Comparison of ENCODE assay signal across 21 cellular contexts in the genomic region with DNA sequence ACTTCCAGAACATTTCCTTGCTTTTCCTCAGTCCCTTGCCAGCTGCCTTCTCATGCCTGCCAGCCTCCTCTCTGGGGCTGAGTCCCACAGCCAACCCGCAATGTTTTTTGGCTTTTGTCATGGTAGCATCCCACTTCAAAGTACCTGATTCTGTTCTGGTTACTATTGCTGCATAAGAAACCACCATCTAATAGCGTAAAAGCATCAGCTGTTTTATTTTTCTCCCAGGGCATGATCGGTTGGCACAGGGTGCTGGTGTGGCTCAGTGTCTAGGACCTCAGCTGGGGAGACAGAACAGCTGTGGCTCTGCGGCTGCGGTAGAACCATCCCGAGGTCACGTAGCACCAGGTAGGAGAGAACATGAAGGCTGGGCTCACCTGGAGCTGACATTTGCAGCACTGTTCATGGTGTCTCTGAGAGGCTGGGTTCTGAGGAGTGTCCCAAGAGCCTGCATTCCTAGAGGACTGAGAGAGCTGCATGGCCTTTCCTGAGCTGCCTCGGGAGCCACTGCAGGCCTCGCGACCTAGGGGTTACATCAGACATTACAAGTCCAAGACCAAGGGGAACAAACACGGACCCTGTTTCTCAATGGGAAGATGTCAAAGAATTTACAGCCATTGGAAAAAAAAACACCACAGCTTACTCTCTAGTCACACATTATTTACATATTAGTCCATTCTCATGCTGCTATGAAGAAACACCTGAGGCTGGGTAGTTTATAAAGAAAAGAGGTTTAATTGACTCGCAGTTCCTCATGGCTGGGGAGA. TPM values are rescaled to one million over a fixed set of nuclear protein-coding genes. Genes with fewer than 3 reads are reported as not detected.
DNase-seq lines count a peak whose midpoint lies in the region; ATAC-seq lines count a peak whose summit lies in the region.
"Had no signal": no experiment of that assay in that cellular context is flagged by ENCODE, and none has a peak within 500 bp of the region (broad histone marks: within the 10 kb centered on the region; RNA-seq: fewer than 3 reads in every experiment).

No MANE protein-coding gene starts in this region.

- peak overlapping the region; percentile 28 for H3K4me3 Mint-ChIP-seq in activated naive CD4-positive, alpha-beta T cell treated with anti-CD3 and anti-CD28 coated beads for 36 hours
- peak overlapping the region; percentile 70 to 73 for H3K4me3 Mint-ChIP-seq in stimulated activated naive CD8-positive, alpha-beta T cell treated with anti-CD3 and anti-CD28 coated beads, Interleukin-15, amount 100 ng/mL, for 72 hours
- H3K4me3 Mint-ChIP-seq: stimulated activated memory B cell treated with anti-CD40 and anti-IgM and Interleukin-4, amounts not matched to agents 10 μg/mL and 1 μg/mL and 100 μg/mL, for 72 hours; T-helper 1 cell treated with Interleukin-12 subunit alpha and Interleukin-12 subunit beta and Interleukin-4 antibody, amounts not matched to agents 30 μg/mL and 1 μg/mL, for 36 hours had no signal

- peaks cover 13% of the 10 kb centered on the region for H3K9me3 Mint-ChIP-seq in activated naive CD4-positive, alpha-beta T cell treated with anti-CD3 and anti-CD28 coated beads for 36 hours
- H3K9me3 Mint-ChIP-seq in stimulated activated naive CD8-positive, alpha-beta T cell treated with anti-CD3 and anti-CD28 coated beads, Interleukin-15, amount 100 ng/mL, for 72 hours, result peaks cover 5 to 19% of the 10 kb centered on the region in 2 donors

- ATAC-seq in stimulated activated naive CD8-positive, alpha-beta T cell treated with anti-CD3 and anti-CD28 coated beads, Interleukin-15, amount 100 ng/mL, for 72 hours, result peak; percentile 75
- ATAC-seq: left lung; Right ventricle myocardium inferior; stimulated activated memory B cell treated with anti-CD40 and anti-IgM and Interleukin-4, amounts not matched to agents 10 μg/mL and 1 μg/mL and 100 μg/mL, for 72 hours had no signal

- H3K36me3 ChIP-seq in effector memory CD4-positive, alpha-beta T cell (ENCODE audit: control insufficient read depth, insufficient read depth, low read length), result no peaks in the 10 kb centered on the region
- H3K36me3 ChIP-seq: adrenal gland, esophagus squamous epithelium, left lung, WERI-Rb-1 had no signal

- H3K4me1 ChIP-seq in effector memory CD4-positive, alpha-beta T cell (ENCODE audit: control insufficient read depth, insufficient read depth, low read length, poor library complexity, severe bottlenecking), result peaks cover 15% of the 10 kb centered on the region
- H3K4me1 ChIP-seq: adrenal gland, esophagus squamous epithelium had no signal

- peak; percentile 43 for DNase-seq in activated naive CD4-positive, alpha-beta T cell treated with anti-CD3 and anti-CD28 coated beads for 36 hours
- no peak for DNase-seq in activated naive CD4-positive, alpha-beta T cell (lab: John Stamatoyannopoulos, UW)
- DNase-seq in MV-4-11 (lab: John Stamatoyannopoulos, UW) (peak; percentile 58), NCI-H1048 (lab: John Stamatoyannopoulos, UW) (no peak), Kasumi-1 (lab: John Stamatoyannopoulos, UW) (no peak)
- DNase-seq in effector memory CD4-positive, alpha-beta T cell, result no peak
- peak in 1 of 2 donors; percentile 34 for DNase-seq in stimulated activated naive CD8-positive, alpha-beta T cell treated with anti-CD3 and anti-CD28 coated beads, Interleukin-15, amount 100 ng/mL, for 72 hours
- DNase-seq: adrenal gland, COR-L47, esophagus squamous epithelium, H7, KG1, left lung, midbrain, NCI-H1092 treated with DMSO at 0.1 percent for 48 hours, NCI-H526, occipital lobe, WERI-Rb-1 had no signal

- peak overlapping the region; percentile 82 for H3K27ac Mint-ChIP-seq in activated naive CD4-positive, alpha-beta T cell treated with anti-CD3 and anti-CD28 coated beads for 36 hours
- H3K27ac Mint-ChIP-seq in stimulated activated naive CD8-positive, alpha-beta T cell treated with anti-CD3 and anti-CD28 coated beads, Interleukin-15, amount 100 ng/mL, for 72 hours, result peak overlapping the region; percentile 87 to 90
- H3K27ac Mint-ChIP-seq: stimulated activated memory B cell treated with anti-CD40 and anti-IgM and Interleukin-4, amounts not matched to agents 10 μg/mL and 1 μg/mL and 100 μg/mL, for 72 hours; T-helper 1 cell treated with Interleukin-12 subunit alpha and Interleukin-12 subunit beta and Interleukin-4 antibody, amounts not matched to agents 30 μg/mL and 1 μg/mL, for 36 hours had no signal

- H3K27ac ChIP-seq in effector memory CD4-positive, alpha-beta T cell (ENCODE audit: insufficient read depth, low read length, poor library complexity, severe bottlenecking), result peak overlapping the region; percentile 39
- H3K27ac ChIP-seq: adrenal gland, esophagus squamous epithelium, WERI-Rb-1 had no signal

- H3K27me3 Mint-ChIP-seq in activated naive CD4-positive, alpha-beta T cell treated with anti-CD3 and anti-CD28 coated beads for 36 hours (ENCODE audit: low read depth), result no peaks in the 10 kb centered on the region
- no peaks in the 10 kb centered on the region for H3K27me3 Mint-ChIP-seq in stimulated activated naive CD8-positive, alpha-beta T cell treated with anti-CD3 and anti-CD28 coated beads, Interleukin-15, amount 100 ng/mL, for 72 hours

- H3K4me3 ChIP-seq in effector memory CD4-positive, alpha-beta T cell (ENCODE audit: insufficient read depth, low read depth, low read length, poor library complexity, severe bottlenecking), result no peak overlapping the region
- H3K4me3 ChIP-seq: adrenal gland, esophagus squamous epithelium, left lung had no signal

- H3K27me3 ChIP-seq in effector memory CD4-positive, alpha-beta T cell (replicated peaks; ENCODE audit: control insufficient read depth, insufficient read depth, low read length, poor library complexity, severe bottlenecking), result no peaks in the 10 kb centered on the region
- H3K27me3 ChIP-seq: adrenal gland, left lung had no signal

- peaks cover 10% of the 10 kb centered on the region for H3K36me3 Mint-ChIP-seq in activated naive CD4-positive, alpha-beta T cell treated with anti-CD3 and anti-CD28 coated beads for 36 hours (ENCODE audit: low read depth)
- H3K36me3 Mint-ChIP-seq: stimulated activated memory B cell treated with anti-CD40 and anti-IgM and Interleukin-4, amounts not matched to agents 10 μg/mL and 1 μg/mL and 100 μg/mL, for 72 hours had no signal

- peaks cover 54% of the 10 kb centered on the region for H3K4me1 Mint-ChIP-seq in activated naive CD4-positive, alpha-beta T cell treated with anti-CD3 and anti-CD28 coated beads for 36 hours (ENCODE audit: low read depth)
- peaks cover 70% of the 10 kb centered on the region for H3K4me1 Mint-ChIP-seq in stimulated activated naive CD8-positive, alpha-beta T cell treated with anti-CD3 and anti-CD28 coated beads, Interleukin-15, amount 100 ng/mL, for 72 hours
- H3K4me1 Mint-ChIP-seq: stimulated activated memory B cell treated with anti-CD40 and anti-IgM and Interleukin-4, amounts not matched to agents 10 μg/mL and 1 μg/mL and 100 μg/mL, for 72 hours had no signal

- CTCF ChIA-PET in activated naive CD4-positive, alpha-beta T cell treated with anti-CD3 and anti-CD28 coated beads for 36 hours (lab: Charles Lee), result no interaction called here

- no peaks in the 10 kb centered on the region for H3K9me3 ChIP-seq in effector memory CD4-positive, alpha-beta T cell (ENCODE audit: control insufficient read depth, low read length)
- H3K9me3 ChIP-seq: adrenal gland had no signal

- intact Hi-C loops in activated naive CD4-positive, alpha-beta T cell treated with anti-CD3 and anti-CD28 coated beads for 36 hours (cut with micrococcal nuclease), result no loop called here

RNA-seq across cellular contexts. Expression of a gene that starts 8.8 kb away (rescaled TPM):
- total RNA-seq in activated naive CD4-positive, alpha-beta T cell treated with anti-CD3 and anti-CD28 coated beads for 36 hours, result 10 to 100 TPM; 78.5 to 81.1 TPM

RNA-seq across cellular contexts. Expression of a gene that starts 21.8 kb away (rescaled TPM):
- under 1 TPM in 1 of 2 experiments, not detected in 1; 0.24 TPM for total RNA-seq in activated naive CD4-positive, alpha-beta T cell treated with anti-CD3 and anti-CD28 coated beads for 36 hours

Comparison
In these comparisons a context has a peak if more than half of its experiments do, and no peak if none do; other contexts are left out.
1. DNase-seq: peak in activated naive CD4-positive, alpha-beta T cell treated with anti-CD3 and anti-CD28 coated beads for 36 hours (single experiment) and MV-4-11 (single experiment); none in activated naive CD4-positive, alpha-beta T cell (0 of 4), effector memory CD4-positive, alpha-beta T cell (0 of 3), NCI-H1048 (single experiment) and Kasumi-1 (0 of 2).